9 cellular contexts compared by ENCODE assay signal in genomic region chr11:68837583-68838571, GRCh38. TPM values are rescaled to one million over a fixed set of nuclear protein-coding genes. Genes with fewer than 3 reads are reported as not detected.
A peak's percentile ranks its signal among the peaks of the same experiment; 100 is the strongest.
DNase-seq lines count a peak whose midpoint lies in the region; ATAC-seq and TF ChIP-seq lines count a peak whose summit lies in the region.
"Had no signal": no experiment of that assay in that cellular context is flagged by ENCODE, and none has a peak within 500 bp of the region (broad histone marks: within the 10 kb centered on the region; RNA-seq: fewer than 3 reads in every experiment).

No MANE protein-coding gene starts in this region.

- H3K4me1 ChIP-seq in KMS-11 (ENCODE audit: low read depth, poor library complexity, severe bottlenecking) (peaks cover 38% of the 10 kb centered on the region), breast epithelium (peaks cover 5 to 21% of the 10 kb centered on the region in 2 donors)

- H3K36me3 ChIP-seq in KMS-11 (ENCODE audit: insufficient read depth) (no peaks in the 10 kb centered on the region), breast epithelium (no peaks in the 10 kb centered on the region)

- H3K4me3 Mint-ChIP-seq in naive thymus-derived CD8-positive, alpha-beta T cell, result peak overlapping the region; percentile 28 to 90 (median 76)

- peaks cover 31% of the 10 kb centered on the region for H3K79me2 ChIP-seq in KMS-11 (ENCODE audit: insufficient read depth, low read depth)

- H3K36me3 Mint-ChIP-seq in naive thymus-derived CD8-positive, alpha-beta T cell, result no peaks in the 10 kb centered on the region

- peak overlapping the region; percentile 46; the same call in 1 of the 2 replicates for H3K9ac ChIP-seq in KMS-11

- ATAC-seq in naive thymus-derived CD8-positive, alpha-beta T cell, result no peak
- ATAC-seq in GM21526 (IDR thresholded peaks at IDR 0.05; ENCODE audit: low FRiP score, unreplicated experiment) (no peak), HG03432 (IDR thresholded peaks at IDR 0.05; ENCODE audit: unreplicated experiment) (no peak), omental fat pad (ENCODE audit: low FRiP score) (no peak)

- no peak for TF ChIP-seq CTCF in 22Rv1 (IDR thresholded peaks at IDR 0.05)
- TF ChIP-seq CTCF in KMS-11 (conservative IDR thresholded peaks at IDR 0.05; ENCODE audit: low read depth, low read length), result no peak
- TF ChIP-seq CTCF in breast epithelium (IDR thresholded peaks at IDR 0.05), result no peak
- no peak for TF ChIP-seq CTCF in omental fat pad (IDR thresholded peaks at IDR 0.05)

- H3K4me3 ChIP-seq in KMS-11 (IDR thresholded peaks at IDR 0.05; ENCODE audit: insufficient read depth, low read depth, low read length), result no peak overlapping the region
- H3K4me3 ChIP-seq in breast epithelium, result peak overlapping the region in 2 of 3 donors; percentile 26 to 71

- H3K27me3 Mint-ChIP-seq in naive thymus-derived CD8-positive, alpha-beta T cell, result no peaks in the 10 kb centered on the region

- peaks cover 27 to 69% (median 57%) of the 10 kb centered on the region in 4 donors for H3K4me1 Mint-ChIP-seq in naive thymus-derived CD8-positive, alpha-beta T cell

- no peaks in the 10 kb centered on the region for H3K27me3 ChIP-seq in KMS-11 (ENCODE audit: insufficient read depth, low read depth)
- H3K27me3 ChIP-seq in breast epithelium, result no peaks in the 10 kb centered on the region

- peak overlapping the region; percentile 62 to 97 (median 92) for H3K27ac Mint-ChIP-seq in naive thymus-derived CD8-positive, alpha-beta T cell

- no peaks in the 10 kb centered on the region for H4K20me1 ChIP-seq in KMS-11 (ENCODE audit: insufficient read depth)

- H3K27ac ChIP-seq in 22Rv1 (peak overlapping the region; percentile 93), KMS-11 (peak overlapping the region; percentile 63; the same call in 1 of the 2 replicates), breast epithelium (peak overlapping the region; percentile 91 to 97)

- intact Hi-C loops in breast epithelium (cut with DNase I; ENCODE audit: low total_unique reads), result no loop called here

- H3K4me2 ChIP-seq in KMS-11, result peak overlapping the region; percentile 92

- no peaks in the 10 kb centered on the region for H3K9me3 Mint-ChIP-seq in naive thymus-derived CD8-positive, alpha-beta T cell

- TF ChIP-seq POLR2A in breast epithelium (IDR thresholded peaks at IDR 0.05), result no peak

- no peaks in the 10 kb centered on the region for H3K9me3 ChIP-seq in breast epithelium

- H2AFZ ChIP-seq in KMS-11 (ENCODE audit: low read depth), result no peak overlapping the region

- no peak for DNase-seq in breast epithelium (ENCODE audit: low spot score in 2 of 2)
- DNase-seq in naive thymus-derived CD8-positive, alpha-beta T cell, result no peak
- DNase-seq in omental fat pad (ENCODE audit: low spot score), result no peak
- DNase-seq in COR-L47 (lab: John Stamatoyannopoulos, UW), result no peak
- DNase-seq: Kasumi-1 had no signal

- POLR2A ChIA-PET in naive thymus-derived CD8-positive, alpha-beta T cell (lab: Charles Lee), result interaction anchor here (0.9 to 3.0 kb wide), 5 partner anchors 9 to 20 kb away, joined by 3 to 20 read pairs (median 7); no protein-coding TSS in a partner anchor

RNA-seq across cellular contexts. Expression of gene CPT1A, which starts 3.8 kb away (rescaled TPM):
- total RNA-seq in breast epithelium, result 10 to 100 TPM; 22.2 to 62.6 (median 30.4) TPM
- 10 to 100 TPM; 23.3 to 34.4 TPM for total RNA-seq in naive thymus-derived CD8-positive, alpha-beta T cell
- 1 to 10 TPM; 3.1 to 4.7 (median 3.4) TPM for polyA plus RNA-seq in naive thymus-derived CD8-positive, alpha-beta T cell
- 10 to 100 TPM; 36.1 to 54.9 (median 48.2) TPM for total RNA-seq in omental fat pad
